Comparison of ENCODE assay signal across 7 cellular contexts in the genomic region with DNA sequence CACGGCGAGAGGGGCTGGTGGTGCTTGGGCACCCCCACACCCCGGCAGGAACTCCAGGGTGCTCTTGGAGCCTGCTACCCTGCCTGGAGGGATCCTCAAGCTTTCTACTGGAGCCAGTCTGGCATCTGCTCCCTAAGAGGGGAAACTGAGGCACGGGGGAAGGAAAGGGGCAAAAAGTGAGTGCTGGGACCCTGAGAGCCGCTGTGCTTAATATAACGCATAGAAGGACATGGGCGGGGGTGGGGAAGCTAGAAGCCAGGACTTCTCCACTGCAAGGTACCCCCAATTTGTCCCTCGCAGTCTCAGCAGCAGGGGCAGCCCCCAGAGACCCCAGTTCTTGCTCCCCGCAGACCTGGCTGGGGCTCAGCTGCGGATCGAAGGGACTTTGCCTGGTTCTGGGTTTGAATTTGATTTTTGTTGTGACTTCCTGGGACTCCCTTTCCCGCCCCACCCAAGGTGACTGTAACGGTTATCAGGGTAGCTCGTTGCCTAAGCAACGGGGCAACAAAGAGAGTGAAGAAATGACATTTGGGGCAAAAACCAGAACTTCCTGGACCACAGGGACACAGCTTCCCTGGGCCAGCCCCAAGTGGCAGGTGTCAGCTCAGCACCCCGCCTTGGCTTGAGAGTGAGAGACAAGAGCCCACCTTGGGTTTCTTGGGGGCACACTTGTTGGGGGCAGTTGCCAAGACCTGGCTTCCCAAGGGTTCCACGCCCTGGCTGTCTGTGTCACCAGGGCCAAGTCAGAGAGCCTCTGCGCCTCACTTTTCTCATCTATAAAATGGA. TPM values are rescaled to one million over a fixed set of nuclear protein-coding genes. Genes with fewer than 3 reads are reported as not detected.
DNase-seq lines count a peak whose midpoint lies in the region; ATAC-seq, FAIRE-seq and TF ChIP-seq lines count a peak whose summit lies in the region.

No MANE protein-coding gene starts in this region.

- H3K9me3 Mint-ChIP-seq in T-helper 1 cell treated with Interleukin-12 subunit alpha and Interleukin-12 subunit beta and Interleukin-4 antibody, amounts not matched to agents 30 μg/mL and 1 μg/mL, for 36 hours = no peaks in the 10 kb centered on the region

- TF ChIP-seq CTCF in HEK293 (tag by site-specific recombination; IDR thresholded peaks at IDR 0.05) = no peak
- 0 out of 6 replicates have a peak, but pooled peaks of 1 of the 3 experiments have one; percentile 15 for TF ChIP-seq CTCF in GM12878 (IDR thresholded peaks at IDR 0.05 in 2 of 3, conservative IDR thresholded peaks at IDR 0.05 in 1 of 3; ENCODE audit: control insufficient read depth in 2 of 3, extremely low read depth in 1 of 3, insufficient read depth in 1 of 3, low read depth in 3 of 3, low read length in 3 of 3)
- no peak for TF ChIP-seq CTCF in left lung (IDR thresholded peaks at IDR 0.05)

- peak overlapping the region; percentile 47 for H3K4me3 ChIP-seq in HEK293 (ENCODE audit: low read depth, low read length)
- H3K4me3 ChIP-seq in GM12878 = peak overlapping the region; percentile 86
- H3K4me3 ChIP-seq in left lung = peak overlapping the region; percentile 65 to 88

- SMC1A ChIA-PET in GM12878 (lab: Charles Lee; ENCODE audit: uncharacterized antibody, unreplicated experiment) = interaction anchor here (1.1 to 11.2 kb wide), 5 partner anchors 9 to 38 kb away, joined by 3 to 297 read pairs (median 6); partner anchors contain the start of gene DDX39A

- in situ Hi-C loops in GM12878 (cut with MboI) = no loop called here

- CTCF ChIA-PET in HEK293 (lab: Yijun Ruan, JAX) (interaction anchor here (0.5 to 2.9 kb wide), 9 partner anchors 11 to 546 kb away, joined by 3 to 19 read pairs (median 3); no protein-coding TSS in a partner anchor), GM12878 (lab: Yijun Ruan, JAX) (interaction anchor here (0.7 to 8.5 kb wide), 10 partner anchors 9 to 245 kb away, joined by 3 to 80 read pairs (median 6); partner anchors contain the start of gene ASF1B)

- H3K27me3 Mint-ChIP-seq in T-helper 1 cell treated with Interleukin-12 subunit alpha and Interleukin-12 subunit beta and Interleukin-4 antibody, amounts not matched to agents 30 μg/mL and 1 μg/mL, for 36 hours (ENCODE audit: low read depth) = no peaks in the 10 kb centered on the region

- TF ChIP-seq POLR2A in GM12878 (IDR thresholded peaks at IDR 0.05; ENCODE audit: low read depth, low read length) = peak; percentile 42; the same call in 1 of the 2 replicates

- H3K27me3 ChIP-seq in GM12878 (replicated peaks in 1 of 2; ENCODE audit: control insufficient read depth in 2 of 2, insufficient read depth in 2 of 2, low read length in 1 of 2) (no peaks in the 10 kb centered on the region), left lung (no peaks in the 10 kb centered on the region)

- RAD21 ChIA-PET in GM12878 (lab: Charles Lee; ENCODE audit: unreplicated experiment) = interaction anchor here (0.9 to 9.3 kb wide), 6 partner anchors 15 to 50 kb away, joined by 3 to 270 read pairs (median 4); no protein-coding TSS in a partner anchor

- WGBS in GM12878 (ENCODE audit: insufficient coverage, insufficient replicate concordance, low lambda C conversion rate, missing lambda C conversion rate) = 2% methylated on average over 18 of the region's 18 CpGs

- peak overlapping the region; percentile 96 for H3K27ac Mint-ChIP-seq in T-helper 1 cell treated with Interleukin-12 subunit alpha and Interleukin-12 subunit beta and Interleukin-4 antibody, amounts not matched to agents 30 μg/mL and 1 μg/mL, for 36 hours

- H3K4me1 Mint-ChIP-seq in T-helper 1 cell treated with Interleukin-12 subunit alpha and Interleukin-12 subunit beta and Interleukin-4 antibody, amounts not matched to agents 30 μg/mL and 1 μg/mL, for 36 hours (ENCODE audit: low read depth) = peaks cover 37% of the 10 kb centered on the region

- no peaks in the 10 kb centered on the region for H3K9me3 ChIP-seq in HEK293 (ENCODE audit: control insufficient read depth, insufficient read depth, low read depth, low read length)
- no peaks in the 10 kb centered on the region for H3K9me3 ChIP-seq in GM12878 (replicated peaks; ENCODE audit: control insufficient read depth, insufficient read depth, low read length)
- no peaks in the 10 kb centered on the region for H3K9me3 ChIP-seq in left lung

- H3K36me3 ChIP-seq in HEK293 (ENCODE audit: control insufficient read depth in 2 of 2, insufficient read depth in 1 of 2, low read length in 2 of 2) = no peaks in the 10 kb centered on the region
- no peaks in the 10 kb centered on the region for H3K36me3 ChIP-seq in GM12878 (ENCODE audit: control insufficient read depth in 2 of 2, insufficient read depth in 2 of 2, low read length in 1 of 2)
- peaks cover 0 to 3% of the 10 kb centered on the region in 2 donors for H3K36me3 ChIP-seq in left lung

- peak; percentile 39 for ATAC-seq in GM12878
- ATAC-seq in left lung = peak; percentile 52
- no peak for ATAC-seq in HG03095 (IDR thresholded peaks at IDR 0.05; ENCODE audit: unreplicated experiment)

- peak in 1 of 2 experiments; percentile 55; a peak in 2 of 4 replicates for TF ChIP-seq EP300 in GM12878 (IDR thresholded peaks at IDR 0.05; ENCODE audit: borderline replicate concordance in 1 of 2, control insufficient read depth in 1 of 2, low read depth in 2 of 2, low read length in 2 of 2)

- no peak for DNase-seq in GM12878 (ENCODE audit: low read depth, low spot score)
- DNase-seq in left lung = peak; percentile 74 to 84
- DNase-seq in stimulated activated naive CD4-positive, alpha-beta T cell (lab: John Stamatoyannopoulos, UW) = peak; percentile 69 to 87 (median 81)
- DNase-seq in NCI-H1092 (lab: John Stamatoyannopoulos, UW) = no peak

- H3K4me1 ChIP-seq in HEK293 (ENCODE audit: control insufficient read depth, insufficient read depth, low read length) (0 out of 2 replicates have a peak, but pooled peaks cover 2% of the 10 kb centered on the region), GM12878 (ENCODE audit: control insufficient read depth, insufficient read depth, low read length) (peaks cover 20% of the 10 kb centered on the region), left lung (peaks cover 24 to 74% of the 10 kb centered on the region in 2 donors)

- H3K27ac ChIP-seq in HEK293 (ENCODE audit: extremely low read depth, low read depth, low read length) (peak overlapping the region; percentile 7; the same call in 1 of the 2 replicates), GM12878 (ENCODE audit: control insufficient read depth, insufficient read depth) (peak overlapping the region; percentile 98), left lung (peak overlapping the region; percentile 91 to 99)

- intact Hi-C loops in GM12878 (cut with micrococcal nuclease; ENCODE audit: unreplicated experiment) (no loop called here), left lung (cut with DNase I) (no loop called here)

- peak overlapping the region; percentile 78 for H3K4me2 ChIP-seq in GM12878 (ENCODE audit: control insufficient read depth, insufficient read depth)

- no peaks in the 10 kb centered on the region for H4K20me1 ChIP-seq in GM12878 (ENCODE audit: control insufficient read depth, insufficient read depth)

- no peak for TF ChIP-seq RAD21 in GM12878 (IDR thresholded peaks at IDR 0.05; ENCODE audit: insufficient read depth, low read depth, low read length)

- POLR2A ChIA-PET in HEK293 (lab: Yijun Ruan, JAX) = interaction anchor here (0.6 to 2.2 kb wide), 9 partner anchors 15 to 395 kb away, joined by 3 to 12 read pairs (median 4); partner anchors contain the start of gene ASF1B
- POLR2A ChIA-PET in GM12878 (lab: Charles Lee) = interaction anchor here (0.5 to 9.6 kb wide), 13 partner anchors 14 to 1762 kb away, joined by 3 to 331 read pairs (median 3); partner anchors contain the start of gene DNAJB1

- H2AFZ ChIP-seq in GM12878 (ENCODE audit: control insufficient read depth, low read depth, low read length) = no peak overlapping the region; the same call in 1 of the 2 replicates

- BruUV-seq in GM12878 (replicated peaks; lab: Mats Ljungman, UMichigan) = TSS peak; percentile 93

- no peak for FAIRE-seq in GM12878 (lab: Jason Lieb, UNC)

- H3K4me3 Mint-ChIP-seq in T-helper 1 cell treated with Interleukin-12 subunit alpha and Interleukin-12 subunit beta and Interleukin-4 antibody, amounts not matched to agents 30 μg/mL and 1 μg/mL, for 36 hours = peak overlapping the region; percentile 98

- H3K9ac ChIP-seq in GM12878 (ENCODE audit: control insufficient read depth, insufficient read depth, low read length) = peak overlapping the region; percentile 85

- peaks cover 56% of the 10 kb centered on the region for H3K79me2 ChIP-seq in GM12878 (ENCODE audit: control insufficient read depth, insufficient read depth, low read length)

- H3K36me3 Mint-ChIP-seq in T-helper 1 cell treated with Interleukin-12 subunit alpha and Interleukin-12 subunit beta and Interleukin-4 antibody, amounts not matched to agents 30 μg/mL and 1 μg/mL, for 36 hours (ENCODE audit: low read depth) = peaks cover 18% of the 10 kb centered on the region

RNA-seq across cellular contexts. Expression of gene ADGRE5, which starts 0.6 kb away (rescaled TPM):
- total RNA-seq in GM12878 (2013; cell fraction: nucleolus; rRNA removed) = 147 and 180 TPM in 2 replicates
- total RNA-seq in GM12878 (2014; rRNA removed) (75.3 and 81.7 TPM in 2 replicates), GM12878 (2014; rRNA removed; fragmentation: Illumina TruSeq; extraction: Trizol) (20.7 and 23.9 TPM in 2 replicates), GM12878 (2021) (103 and 111 TPM in 2 replicates), left lung (100 to 1,000 TPM; 173 to 237 TPM)
- 23.2 TPM for polyA plus RNA-seq in GM12878 (2011; ENCODE audit: low read depth)
- polyA plus RNA-seq in GM12878 (2011; rRNA removed) (19.1 and 31.8 TPM in 2 replicates), GM12878 (2014; fragmentation: Illumina TruSeq; extraction: Trizol) (31.0 and 48.2 TPM in 2 replicates), GM12878 (2014; fragmentation: Nextera tagmentation; extraction: Ambion mirVana) (1 to 10 TPM; 4.0 to 4.5 TPM), GM12878 (2014; rRNA removed) (59.7 and 67.2 TPM in 2 replicates), GM12878 (2016; fragmentation: Nextera tagmentation; extraction: Ambion mirVana) (10 to 100 TPM; 66.3 to 71.8 TPM)
- 42.8 and 43.6 TPM in 2 replicates for polyA plus RNA-seq in GM12878 (2011; cell fraction: cytosol; rRNA removed)
- 211 and 230 TPM in 2 replicates for polyA plus RNA-seq in GM12878 (2011; cell fraction: nucleus; rRNA removed)
- polyA plus RNA-seq in GM12878 (2012) = 62.9 and 69.7 TPM in 2 replicates
- 58.1 and 96.5 TPM in 2 replicates for polyA minus RNA-seq in GM12878 (2011; rRNA and poly(A)+ RNA removed)
- 35.2 and 47.0 TPM in 2 replicates for polyA minus RNA-seq in GM12878 (2011; cell fraction: cytosol; rRNA and poly(A)+ RNA removed)
- 50.1 and 74.1 TPM in 2 replicates for polyA minus RNA-seq in GM12878 (2011; cell fraction: nucleus; rRNA and poly(A)+ RNA removed)

RNA-seq across cellular contexts. Expression of gene DDX39A, which starts 37.3 kb away (rescaled TPM):
- total RNA-seq in GM12878 (2013; cell fraction: nucleolus; rRNA removed) = 162 and 204 TPM in 2 replicates
- 248 and 280 TPM in 2 replicates for total RNA-seq in GM12878 (2014; rRNA removed)
- 109 and 116 TPM in 2 replicates for total RNA-seq in GM12878 (2014; rRNA removed; fragmentation: Illumina TruSeq; extraction: Trizol)
- 218 and 236 TPM in 2 replicates for total RNA-seq in GM12878 (2021)
- 90.3 TPM for polyA plus RNA-seq in GM12878 (2011; ENCODE audit: low read depth)
- polyA plus RNA-seq in GM12878 (2011; rRNA removed) = 56.8 and 134 TPM in 2 replicates
- 158 and 220 TPM in 2 replicates for polyA plus RNA-seq in GM12878 (2011; cell fraction: cytosol; rRNA removed)
- polyA plus RNA-seq in GM12878 (2011; cell fraction: nucleus; rRNA removed) = 1,234 and 1,343 TPM in 2 replicates
- polyA plus RNA-seq in GM12878 (2012) = 147 and 173 TPM in 2 replicates
- 40.7 and 113 TPM in 2 replicates for polyA plus RNA-seq in GM12878 (2014; fragmentation: Illumina TruSeq; extraction: Trizol)
- 100 to 1,000 TPM; 168 to 212 TPM for polyA plus RNA-seq in GM12878 (2014; fragmentation: Nextera tagmentation; extraction: Ambion mirVana)
- 249 and 298 TPM in 2 replicates for polyA plus RNA-seq in GM12878 (2014; rRNA removed)
- 100 to 1,000 TPM; 356 to 378 TPM for polyA plus RNA-seq in GM12878 (2016; fragmentation: Nextera tagmentation; extraction: Ambion mirVana)
- 84.7 and 109 TPM in 2 replicates for polyA minus RNA-seq in GM12878 (2011; rRNA and poly(A)+ RNA removed)
- 46.0 and 52.9 TPM in 2 replicates for polyA minus RNA-seq in GM12878 (2011; cell fraction: cytosol; rRNA and poly(A)+ RNA removed)
- polyA minus RNA-seq in GM12878 (2011; cell fraction: nucleus; rRNA and poly(A)+ RNA removed) = 125 and 175 TPM in 2 replicates
- total RNA-seq in left lung = 10 to 100 TPM; 42.5 to 90.1 TPM

RNA-seq across cellular contexts. Expression of gene PKN1, which starts 51.2 kb away (rescaled TPM):
- total RNA-seq in GM12878 (2013; cell fraction: nucleolus; rRNA removed) = 65.2 and 69.3 TPM in 2 replicates
- total RNA-seq in GM12878 (2014; rRNA removed) = 68.0 and 80.0 TPM in 2 replicates
- 47.8 and 54.2 TPM in 2 replicates for total RNA-seq in GM12878 (2014; rRNA removed; fragmentation: Illumina TruSeq; extraction: Trizol)
- total RNA-seq in GM12878 (2021) = 189 and 202 TPM in 2 replicates
- 24.3 TPM for polyA plus RNA-seq in GM12878 (2011; ENCODE audit: low read depth)
- 26.0 and 49.8 TPM in 2 replicates for polyA plus RNA-seq in GM12878 (2011; rRNA removed)
- 60.4 and 77.2 TPM in 2 replicates for polyA plus RNA-seq in GM12878 (2011; cell fraction: cytosol; rRNA removed)
- 89.7 and 112 TPM in 2 replicates for polyA plus RNA-seq in GM12878 (2011; cell fraction: nucleus; rRNA removed)
- 75.7 and 100 TPM in 2 replicates for polyA plus RNA-seq in GM12878 (2012)
- 18.9 and 45.4 TPM in 2 replicates for polyA plus RNA-seq in GM12878 (2014; fragmentation: Illumina TruSeq; extraction: Trizol)
- polyA plus RNA-seq in GM12878 (2014; fragmentation: Nextera tagmentation; extraction: Ambion mirVana) = 1 to 10 TPM; 1.0 to 1.4 TPM
- 77.3 and 91.2 TPM in 2 replicates for polyA plus RNA-seq in GM12878 (2014; rRNA removed)
- polyA plus RNA-seq in GM12878 (2016; fragmentation: Nextera tagmentation; extraction: Ambion mirVana) = 10 to 100 TPM; 51.3 to 60.1 TPM
- 59.2 and 121 TPM in 2 replicates for polyA minus RNA-seq in GM12878 (2011; rRNA and poly(A)+ RNA removed)
- polyA minus RNA-seq in GM12878 (2011; cell fraction: cytosol; rRNA and poly(A)+ RNA removed) = 51.6 and 70.8 TPM in 2 replicates
- 17.0 and 26.6 TPM in 2 replicates for polyA minus RNA-seq in GM12878 (2011; cell fraction: nucleus; rRNA and poly(A)+ RNA removed)
- total RNA-seq in left lung = 100 to 1,000 TPM; 125 to 190 TPM

Comparison
In these comparisons a context has a peak if more than half of its experiments do, and no peak if none do; other contexts are left out.
1. H3K27ac ChIP-seq: peak in every context shown above with its lines; median percentile 98 in GM12878; 95 in left lung; 7 in HEK293.
2. DNase-seq: peak in left lung (2 of 2) and stimulated activated naive CD4-positive, alpha-beta T cell (6 of 6); none in GM12878 (single experiment) and NCI-H1092 (single experiment).
3. Of the 9 proteins assayed by ChIP-seq in both HEK293 and GM12878: peak only in HEK293: none; only in GM12878: ZNF24; in both: none; in neither: 7; mixed calls (peak in some experiments, not most) for 1.
4. Peak in every context shown above with its lines, with median percentiles within 50 percentile points of each other: H3K4me3 ChIP-seq.